ENCODE assay signal across 13 cellular contexts in genomic region chr7:17663056-17663675, GRCh38.
DNase-seq lines count a peak whose midpoint lies in the region; ATAC-seq and TF ChIP-seq lines count a peak whose summit lies in the region.
"Had no signal": no experiment of that assay in that cellular context is flagged by ENCODE, and none has a peak within 500 bp of the region (broad histone marks: within the 10 kb centered on the region; RNA-seq: fewer than 3 reads in every experiment).

No MANE protein-coding gene starts in this region.

- no peak for TF ChIP-seq CTCF in neural cell (IDR thresholded peaks at IDR 0.05; ENCODE audit: poor library complexity, severe bottlenecking)

- no peaks in the 10 kb centered on the region for H3K4me1 Mint-ChIP-seq in activated naive CD8-positive, alpha-beta T cell treated with anti-CD3 and anti-CD28 coated beads, Interleukin-2, amount 50 U/mL, for 24 hours

- no peak overlapping the region for H3K4me3 Mint-ChIP-seq in activated naive CD8-positive, alpha-beta T cell treated with anti-CD3 and anti-CD28 coated beads, Interleukin-2, amount 50 U/mL, for 24 hours
- H3K4me3 Mint-ChIP-seq: activated naive CD8-positive, alpha-beta T cell had no signal

- no peak overlapping the region for H3K4me3 ChIP-seq in neural cell (ENCODE audit: low read length)
- H3K4me3 ChIP-seq: dorsolateral prefrontal cortex had no signal

- peak; percentile 74 for DNase-seq in AG20443 (ENCODE audit: low spot score)
- peak; percentile 84 for DNase-seq in RPMI7951 (ENCODE audit: low read depth)
- no peak for DNase-seq in epithelial cell of prostate (ENCODE audit: low read depth, low spot score)
- no peak for DNase-seq in activated naive CD8-positive, alpha-beta T cell treated with anti-CD3 and anti-CD28 coated beads, Interleukin-2, amount 50 U/mL, for 24 hours
- DNase-seq in NCI-H774 (lab: John Stamatoyannopoulos, UW) = no peak
- DNase-seq in iPS-NIHi11 (ENCODE audit: low spot score) = no peak
- no peak for DNase-seq in SHP77 treated with DMSO at 0.1 percent for 48 hours (lab: John Stamatoyannopoulos, UW)
- DNase-seq: glutamatergic neuron, left ventricle myocardium superior had no signal

- no peaks in the 10 kb centered on the region for H3K27me3 ChIP-seq in neural cell (ENCODE audit: insufficient read depth, low read depth, low read length)

- H3K9ac ChIP-seq in neural cell (ENCODE audit: low read length) = no peak overlapping the region

- H3K9me2 ChIP-seq in neural cell (ENCODE audit: insufficient read depth, low read length) = no peaks in the 10 kb centered on the region

- no peaks in the 10 kb centered on the region for H3K36me3 Mint-ChIP-seq in activated naive CD8-positive, alpha-beta T cell treated with anti-CD3 and anti-CD28 coated beads, Interleukin-2, amount 50 U/mL, for 24 hours (ENCODE audit: low read depth)
- H3K36me3 Mint-ChIP-seq: activated naive CD8-positive, alpha-beta T cell had no signal

- H3K36me3 ChIP-seq in neural cell (ENCODE audit: insufficient read depth, low read length) = no peaks in the 10 kb centered on the region

- no peak overlapping the region for H3K4me2 ChIP-seq in neural cell (ENCODE audit: low read length)

- no peak for ATAC-seq in activated naive CD8-positive, alpha-beta T cell treated with anti-CD3 and anti-CD28 coated beads, Interleukin-2, amount 50 U/mL, for 24 hours
- ATAC-seq: left ventricle myocardium superior, Right ventricle myocardium inferior had no signal

- H3K79me2 ChIP-seq in neural cell (replicated peaks; ENCODE audit: insufficient read depth, low read length) = no peaks in the 10 kb centered on the region

- no peak overlapping the region for H2AFZ ChIP-seq in neural cell (ENCODE audit: low read depth, low read length)

- no peaks in the 10 kb centered on the region for H3F3A ChIP-seq in neural cell (ENCODE audit: insufficient read depth, low read length, poor library complexity, severe bottlenecking)

- H3K27me3 Mint-ChIP-seq in activated naive CD8-positive, alpha-beta T cell treated with anti-CD3 and anti-CD28 coated beads, Interleukin-2, amount 50 U/mL, for 24 hours = peaks cover 5% of the 10 kb centered on the region

- TF ChIP-seq RAD21 in neural cell (conservative IDR thresholded peaks at IDR 0.05) = no peak

- H3K9me3 Mint-ChIP-seq in activated naive CD8-positive, alpha-beta T cell treated with anti-CD3 and anti-CD28 coated beads, Interleukin-2, amount 50 U/mL, for 24 hours = no peaks in the 10 kb centered on the region

- H3K27ac Mint-ChIP-seq in activated naive CD8-positive, alpha-beta T cell treated with anti-CD3 and anti-CD28 coated beads, Interleukin-2, amount 50 U/mL, for 24 hours = no peak overlapping the region
- H3K27ac Mint-ChIP-seq: activated naive CD8-positive, alpha-beta T cell had no signal

- peak; percentile 60 for TF ChIP-seq EP300 in neural cell (conservative IDR thresholded peaks at IDR 0.05; ENCODE audit: poor library complexity, severe bottlenecking)

- no peaks in the 10 kb centered on the region for H3K9me3 ChIP-seq in neural cell (ENCODE audit: low read length)

- H3K27ac ChIP-seq in epithelial cell of prostate (peak overlapping the region; percentile 79), neural cell (ENCODE audit: low read length) (no peak overlapping the region)
- H3K27ac ChIP-seq: dorsolateral prefrontal cortex had no signal

- H4K20me1 ChIP-seq in neural cell (ENCODE audit: insufficient read depth) = no peaks in the 10 kb centered on the region

TF ChIP-seq in neural cell, 6 proteins besides CTCF, POLR2A, EP300 and RAD21:
- TF ChIP-seq TAF1 (IDR thresholded peaks at IDR 0.05; ENCODE audit: low read depth) (no peak), MXI1 (conservative IDR thresholded peaks at IDR 0.05; ENCODE audit: poor library complexity, severe bottlenecking) (no peak), SMC3 (conservative IDR thresholded peaks at IDR 0.05; ENCODE audit: poor library complexity) (no peak), POLR2AphosphoS5 (IDR thresholded peaks at IDR 0.05) (peak; percentile 59), REST (IDR thresholded peaks at IDR 0.05; ENCODE audit: borderline replicate concordance) (no peak), EZH2 (IDR thresholded peaks at IDR 0.05; ENCODE audit: borderline replicate concordance, insufficient read depth, low read length, poor library complexity, severe bottlenecking) (no peak)

Comparison
In these comparisons a context has a peak if more than half of its experiments do, and no peak if none do; other contexts are left out.
1. DNase-seq: peak in AG20443 (single experiment) and RPMI7951 (single experiment); none in epithelial cell of prostate (single experiment), activated naive CD8-positive, alpha-beta T cell treated with anti-CD3 and anti-CD28 coated beads, Interleukin-2, amount 50 U/mL, for 24 hours (single experiment), NCI-H774 (single experiment), iPS-NIHi11 (single experiment) and SHP77 treated with DMSO at 0.1 percent for 48 hours (single experiment).